In the genomic region with DNA sequence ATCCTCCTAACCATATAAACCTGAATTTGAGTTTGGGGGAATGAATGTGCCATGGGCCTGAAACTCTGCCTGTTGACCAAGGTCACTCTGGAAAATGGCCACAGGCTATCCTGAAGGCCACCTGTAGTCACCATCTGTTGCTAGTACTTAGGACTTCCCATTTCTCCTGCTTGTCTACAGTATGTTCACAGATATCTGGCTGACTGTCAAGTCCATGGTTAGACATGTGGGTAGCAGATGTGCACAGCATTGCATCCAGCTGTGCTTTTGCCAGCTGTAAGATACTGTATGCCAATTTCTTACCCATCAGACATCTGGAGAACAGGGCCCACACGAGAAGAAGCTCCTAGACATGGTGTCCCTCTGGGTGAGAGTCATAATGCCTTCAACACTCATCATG, we compare ENCODE assay signal across 18 cellular contexts.
"Had no signal": no experiment of that assay in that cellular context is flagged by ENCODE, and none has a peak within 500 bp of the region (broad histone marks: within the 10 kb centered on the region; RNA-seq: fewer than 3 reads in every experiment).

No MANE protein-coding gene starts in this region.

- ATAC-seq: activated CD8-positive, alpha-beta memory T cell treated with anti-CD3 and anti-CD28 coated beads, Interleukin-2, amount 10 ng/mL, durations not matched to agents 7 days and 5 days; esophagus mucosa; left lung; stimulated activated memory B cell treated with anti-CD40 and anti-IgM and Interleukin-4, amounts not matched to agents 10 μg/mL and 1 μg/mL and 100 μg/mL, for 72 hours had no signal

- DNase-seq: activated CD4-positive, alpha-beta memory T cell treated with anti-CD3 and anti-CD28 coated beads, Interleukin-2, amount 10 ng/mL, durations not matched to agents 7 days and 5 days; activated CD4-positive, alpha-beta T cell treated with anti-CD3 and anti-CD28 coated beads for 48 hours; activated CD4-positive, CD25-positive, alpha-beta regulatory T cell; activated CD8-positive, alpha-beta memory T cell treated with anti-CD3 and anti-CD28 coated beads, Interleukin-2, amount 10 ng/mL, durations not matched to agents 7 days and 5 days; activated naive CD4-positive, alpha-beta T cell; activated naive CD8-positive, alpha-beta T cell treated with anti-CD3 and anti-CD28 coated beads for 36 hours; amniotic stem cell; effector CD8-positive, alpha-beta T cell; kidney; left lung; occipital lobe; retina; spleen; stimulated activated CD4-positive, alpha-beta T cell treated with anti-CD3 and anti-CD28 coated beads, Interleukin-4, amount 100 ng/mL, for 4 hours; T-helper 9 cell; testis had no signal

- H3K9me3 ChIP-seq: left lung, spleen, testis had no signal

- H3K4me1 ChIP-seq: left lung, spleen, testis had no signal

- H3K4me3 ChIP-seq: left lung, spleen, testis had no signal

- H3K27ac ChIP-seq: left lung, spleen, testis had no signal

- H3K36me3 ChIP-seq: left lung, spleen had no signal

- H3K27me3 ChIP-seq: left lung, spleen, testis had no signal
